In genomic region chr11:126282361-126282741, GRCh38 we compare ENCODE assay signal across 8 cellular contexts. TPM values are rescaled to one million over a fixed set of nuclear protein-coding genes. Genes with fewer than 3 reads are reported as not detected.
DNase-seq lines count a peak whose midpoint lies in the region; ATAC-seq and TF ChIP-seq lines count a peak whose summit lies in the region.

No MANE protein-coding gene starts in this region.

- H3K9ac ChIP-seq in muscle layer of colon (ENCODE audit: low read length) = peak overlapping the region; percentile 38

- H3K4me3 ChIP-seq in A673 (ENCODE audit: low read depth, low read length, poor library complexity, severe bottlenecking) (peak overlapping the region; percentile 71), muscle layer of colon (ENCODE audit: low read depth in 1 of 2, low read length in 2 of 2) (peak overlapping the region; percentile 28 to 95), tibial nerve (peak overlapping the region; percentile 70 to 90 (median 76))

- H3K27ac ChIP-seq in A673 (ENCODE audit: low read depth, low read length, poor library complexity, severe bottlenecking) (peak overlapping the region; percentile 76), muscle layer of colon (ENCODE audit: low read depth, low read length) (peak overlapping the region; percentile 78), tibial nerve (peak overlapping the region; percentile 92 to 94 (median 93))

- 1 to 2% methylated on average over 15 of the region's 15 CpGs for WGBS in tibial nerve, 2 donors

- TF ChIP-seq POLR2A in tibial nerve (IDR thresholded peaks at IDR 0.05) = no peak

- no peak for TF ChIP-seq CTCF in A673 (conservative IDR thresholded peaks at IDR 0.05; ENCODE audit: low read depth, low read length)
- no peak for TF ChIP-seq CTCF in tibial nerve (IDR thresholded peaks at IDR 0.05)

- DNase-seq in A673 (ENCODE audit: low spot score) (peak; percentile 44), NCI-H2227 (lab: John Stamatoyannopoulos, UW; ENCODE audit: unreplicated experiment) (peak; percentile 38), fibroblast of gingiva (ENCODE audit: low read depth) (peak; percentile 29), tibial nerve (ENCODE audit: low spot score in 2 of 2) (peak in 1 of 2 donors; percentile 27)
- DNase-seq in activated T-cell treated with anti-CD3 and anti-CD28 coated beads, Interleukin-2, amount 50 U/mL, for 48 hours = peak; percentile 55 to 56

- H3K4me1 ChIP-seq in A673 (ENCODE audit: insufficient read depth, low read length, poor library complexity, severe bottlenecking) (peaks cover 8% of the 10 kb centered on the region), muscle layer of colon (ENCODE audit: insufficient read depth, low read length) (peaks cover 10% of the 10 kb centered on the region), tibial nerve (peaks cover 0 to 36% (median 5%) of the 10 kb centered on the region in 4 donors)

- H3K36me3 ChIP-seq in A673 (ENCODE audit: insufficient read depth, low read length, poor library complexity, severe bottlenecking) (peaks cover 3% of the 10 kb centered on the region), muscle layer of colon (ENCODE audit: insufficient read depth, low read length) (no peaks in the 10 kb centered on the region), tibial nerve (peaks cover 0 to 25% (median 0%) of the 10 kb centered on the region in 3 donors)

- H3K9me3 ChIP-seq in A673 (ENCODE audit: low read depth, low read length, poor library complexity, severe bottlenecking) (no peaks in the 10 kb centered on the region), muscle layer of colon (ENCODE audit: low read length) (no peaks in the 10 kb centered on the region), tibial nerve (no peaks in the 10 kb centered on the region)

- intact Hi-C loops in A673 (cut with micrococcal nuclease; ENCODE audit: unreplicated experiment) = no loop called here

- no peaks in the 10 kb centered on the region for H3K27me3 ChIP-seq in A673 (replicated peaks; ENCODE audit: insufficient read depth, low read depth, low read length, poor library complexity)
- no peaks in the 10 kb centered on the region for H3K27me3 ChIP-seq in muscle layer of colon (ENCODE audit: control insufficient read depth in 1 of 2, insufficient read depth in 2 of 2, low read length in 2 of 2)
- no peaks in the 10 kb centered on the region for H3K27me3 ChIP-seq in tibial nerve

- CTCF ChIA-PET in A673 (lab: Charles Lee) = no interaction called here

- ATAC-seq in GM18873 (IDR thresholded peaks at IDR 0.05; ENCODE audit: low FRiP score, unreplicated experiment) (peak; percentile 3), HG03097 (IDR thresholded peaks at IDR 0.05; ENCODE audit: low FRiP score, unreplicated experiment) (no peak)

- POLR2A ChIA-PET in A673 (lab: Charles Lee; ENCODE audit: low non-redundant PET) = interaction anchor here (0.7 kb wide), 1 partner anchor 275 kb away, joined by 4 read pairs; no protein-coding TSS in a partner anchor

- no peak for TF ChIP-seq EP300 in tibial nerve (IDR thresholded peaks at IDR 0.05)

- BruUV-seq in A673 (replicated peaks; lab: Mats Ljungman, UMichigan) = no TSS peak

RNA-seq across cellular contexts. Expression of gene TIRAP, which starts 0.5 kb away (rescaled TPM):
- 11.3 and 14.5 TPM in 2 replicates for total RNA-seq in A673 (2021)
- 10 to 100 TPM; 13.8 to 16.3 (median 14.6) TPM for total RNA-seq in tibial nerve

RNA-seq across cellular contexts. Expression of gene FOXRED1, which starts 13.4 kb away (rescaled TPM):
- total RNA-seq in A673 (2021) (72.6 and 76.1 TPM in 2 replicates), tibial nerve (10 to 100 TPM; 17.9 to 29.5 (median 20.4) TPM)

RNA-seq across cellular contexts. Expression of gene SRPRA, which starts 13.7 kb away (rescaled TPM):
- total RNA-seq in A673 (2021) (123 and 136 TPM in 2 replicates), tibial nerve (10 to 100 TPM; 64.9 to 90.0 (median 80.4) TPM)

RNA-seq across cellular contexts. Expression of gene DCPS, which starts 21.5 kb away (rescaled TPM):
- 31.2 and 38.4 TPM in 2 replicates for total RNA-seq in A673 (2021)
- 10 to 100 TPM in 2 of 4 donors, 1 to 10 TPM in 2; 7.1 to 16.4 (median 11.9) TPM for total RNA-seq in tibial nerve
